9 cellular contexts compared by ENCODE assay signal in genomic region chr3:119295816-119296484, GRCh38. TPM values are rescaled to one million over a fixed set of nuclear protein-coding genes. Genes with fewer than 3 reads are reported as not detected.
DNase-seq lines count a peak whose midpoint lies in the region; ATAC-seq and TF ChIP-seq lines count a peak whose summit lies in the region.
"Had no signal": no experiment of that assay in that cellular context is flagged by ENCODE, and none has a peak within 500 bp of the region (broad histone marks: within the 10 kb centered on the region; RNA-seq: fewer than 3 reads in every experiment).

No MANE protein-coding gene starts in this region.

- intact Hi-C loops in posterior cingulate gyrus (cut with DNase I) = no loop called here

- DNase-seq in RPMI7951 (ENCODE audit: low read depth) = peak; percentile 39
- peak; percentile 47 for DNase-seq in fibroblast of peridontal ligament (ENCODE audit: extremely low read depth)
- no peak for DNase-seq in posterior cingulate gyrus
- no peak for DNase-seq in mesenteric fat pad (ENCODE audit: low spot score)

- TF ChIP-seq CTCF in GM12875 (IDR thresholded peaks at IDR 0.05; ENCODE audit: borderline replicate concordance, insufficient read depth, low read depth, low read length) = no peak

- H3K4me3 ChIP-seq in GM12875 (ENCODE audit: low read depth, low read length) (peak overlapping the region; percentile 83), skin epidermis (peak overlapping the region; percentile 54 to 78 (median 66))

- no peak for ATAC-seq in GM18519 (IDR thresholded peaks at IDR 0.05; ENCODE audit: low FRiP score, unreplicated experiment)
- no peak for ATAC-seq in HG02763 (IDR thresholded peaks at IDR 0.05; ENCODE audit: unreplicated experiment)

- H3K27ac ChIP-seq in skin epidermis = peak overlapping the region in 19 of 21 experiments; percentile 12 to 99 (median 95)
- H3K27ac ChIP-seq: HL-60 had no signal

RNA-seq across cellular contexts. Expression of gene ARHGAP31, which starts 1.8 kb away (rescaled TPM):
- 4.2 and 4.7 TPM in 2 replicates for total RNA-seq in RPMI7951 (2014; rRNA removed; shearing (Covaris generic))
- 63.4 TPM for total RNA-seq in mesenteric fat pad

RNA-seq across cellular contexts. Expression of gene B4GALT4, which starts 55.3 kb away (rescaled TPM):
- 19.2 and 20.3 TPM in 2 replicates for total RNA-seq in RPMI7951 (2014; rRNA removed; shearing (Covaris generic))
- 15.0 TPM for total RNA-seq in mesenteric fat pad

Comparison
In these comparisons a context has a peak if more than half of its experiments do, and no peak if none do; other contexts are left out.
1. DNase-seq: peak in RPMI7951 (single experiment) and fibroblast of peridontal ligament (single experiment); none in posterior cingulate gyrus (0 of 10) and mesenteric fat pad (single experiment).
2. RNA of gene ARHGAP31, which starts 1.8 kb away (total RNA-seq): 63.4 TPM in mesenteric fat pad (single experiment); 4.2 to 4.7 TPM in RPMI7951; every median in the first group is over 10 times any median in the second.